ENCODE assay signal across 6 cellular contexts in genomic region chr15:29109762-29110161, GRCh38.
"Had no signal": no experiment of that assay in that cellular context is flagged by ENCODE, and none has a peak within 500 bp of the region (broad histone marks: within the 10 kb centered on the region; RNA-seq: fewer than 3 reads in every experiment).

No MANE protein-coding gene starts in this region.

- H3K27ac Mint-ChIP-seq: IgD-negative memory B cell had no signal

- ATAC-seq: HepG2, K562 had no signal

- H3K4me3 Mint-ChIP-seq: IgD-negative memory B cell had no signal

- H3K4me3 ChIP-seq: K562 had no signal

- DNase-seq: IMR-90, KBM-7 had no signal

- H3K27ac ChIP-seq: HL-60 had no signal
